In the genomic region with DNA sequence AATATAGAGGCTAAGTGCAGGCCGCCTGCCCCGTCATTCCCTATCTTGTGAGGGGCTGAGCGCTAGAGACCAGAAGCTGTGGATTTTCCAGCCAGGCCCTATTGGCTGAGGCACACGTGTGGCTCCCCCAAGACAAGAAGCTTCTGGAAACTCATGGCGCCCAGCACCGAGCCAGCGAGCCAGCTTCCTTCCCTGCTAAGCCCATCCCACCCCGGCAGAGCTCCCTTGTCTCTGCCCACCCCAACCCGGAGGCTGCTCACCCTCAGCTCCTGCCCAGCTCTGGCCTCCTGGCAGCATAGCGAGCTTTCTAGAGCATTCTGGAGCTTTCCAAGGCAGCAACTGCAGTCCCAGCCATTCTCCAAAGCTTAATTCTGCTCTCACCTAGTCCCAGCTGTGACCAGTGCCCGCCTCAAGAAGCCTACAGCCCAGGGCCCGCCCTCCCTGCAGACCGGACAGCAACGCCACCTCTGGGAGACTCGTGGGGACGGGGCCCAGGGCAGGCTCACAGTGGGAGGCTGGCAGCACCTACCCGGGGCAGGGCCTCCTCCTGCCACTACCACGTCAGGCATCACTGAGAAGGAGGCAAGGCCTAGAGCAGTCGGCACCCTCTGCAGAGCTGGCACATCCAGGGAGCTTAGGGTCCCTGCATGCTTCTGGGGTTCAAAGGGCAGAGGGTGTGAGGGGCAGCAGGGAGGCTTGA, we compare ENCODE assay signal across 24 cellular contexts.
"Had no signal": no experiment of that assay in that cellular context is flagged by ENCODE, and none has a peak within 500 bp of the region (broad histone marks: within the 10 kb centered on the region; RNA-seq: fewer than 3 reads in every experiment).

No MANE protein-coding gene starts in this region.

- DNase-seq: activated CD4-positive, alpha-beta T cell treated with anti-CD3 and anti-CD28 coated beads for 4 hours; activated CD4-positive, alpha-beta T cell treated with anti-CD3 and anti-CD28 coated beads, Interleukin-2, amount 50 U/mL, for 48 hours; activated CD4-positive, CD25-positive, alpha-beta regulatory T cell; activated effector memory CD4-positive, alpha-beta T cell treated with Interleukin-2 at 50 U/mL for 16 hours; activated naive CD4-positive, alpha-beta T cell treated with anti-CD3 and anti-CD28 coated beads for 36 hours; activated T-cell treated with anti-CD3 and anti-CD28 coated beads, Interleukin-2, amount 50 U/mL, for 72 hours; dermis blood vessel endothelial cell; effector CD8-positive, alpha-beta T cell; foreskin keratinocyte; immature natural killer cell; kidney glomerular epithelial cell; left ventricle myocardium inferior; stimulated activated CD4-positive, alpha-beta T cell treated with anti-CD3 and anti-CD28 coated beads, Interleukin-1b, Interleukin-23, amount 100 ng/mL, for 48 hours; T1000; tibial artery had no signal

- H3K9me3 Mint-ChIP-seq: activated naive CD4-positive, alpha-beta T cell treated with anti-CD3 and anti-CD28 coated beads for 36 hours; activated T-cell treated with anti-CD3 and anti-CD28 coated beads, Interleukin-2, amount 50 U/mL, for 72 hours; immature natural killer cell; memory B cell; nephron; stimulated activated naive CD8-positive, alpha-beta T cell treated with anti-CD3 and anti-CD28 coated beads, Interleukin-15, Interleukin-2, amounts not matched to agents 100 ng/mL and 50 ng/mL, for 24 hours; T-helper 1 cell treated with Interleukin-12 subunit alpha and Interleukin-12 subunit beta and Interleukin-4 antibody, amounts not matched to agents 30 μg/mL and 1 μg/mL, for 36 hours had no signal

- H3K36me3 ChIP-seq: cardiac muscle cell, left ventricle myocardium inferior, pancreas, right lobe of liver, tibial artery had no signal

- ATAC-seq: activated T-cell treated with anti-CD3 and anti-CD28 coated beads, Interleukin-2, amount 50 U/mL, for 72 hours; foreskin keratinocyte; right lobe of liver had no signal

- H3K36me3 Mint-ChIP-seq: immature natural killer cell, memory B cell had no signal

- H3K27me3 Mint-ChIP-seq: stimulated activated naive CD8-positive, alpha-beta T cell treated with anti-CD3 and anti-CD28 coated beads, Interleukin-15, Interleukin-2, amounts not matched to agents 100 ng/mL and 50 ng/mL, for 24 hours had no signal

- H3K79me2 ChIP-seq: hepatocyte had no signal

- H3K4me2 ChIP-seq: hepatocyte had no signal

- H3K4me1 Mint-ChIP-seq: immature natural killer cell, memory B cell had no signal

- H3K9me3 ChIP-seq: left ventricle myocardium inferior, pancreas, right lobe of liver, tibial artery had no signal

- H3K4me3 ChIP-seq: cardiac muscle cell, hepatocyte, left ventricle myocardium inferior, pancreas, right lobe of liver, skin epidermis, tibial artery had no signal

- H3K4me3 Mint-ChIP-seq: activated naive CD4-positive, alpha-beta T cell treated with anti-CD3 and anti-CD28 coated beads for 36 hours; activated T-cell treated with anti-CD3 and anti-CD28 coated beads, Interleukin-2, amount 50 U/mL, for 72 hours; immature natural killer cell; memory B cell; stimulated activated naive CD8-positive, alpha-beta T cell treated with anti-CD3 and anti-CD28 coated beads, Interleukin-15, Interleukin-2, amounts not matched to agents 100 ng/mL and 50 ng/mL, for 24 hours; T-helper 1 cell treated with Interleukin-12 subunit alpha and Interleukin-12 subunit beta and Interleukin-4 antibody, amounts not matched to agents 30 μg/mL and 1 μg/mL, for 36 hours had no signal

- H3K27ac Mint-ChIP-seq: activated naive CD4-positive, alpha-beta T cell treated with anti-CD3 and anti-CD28 coated beads for 36 hours; activated T-cell treated with anti-CD3 and anti-CD28 coated beads, Interleukin-2, amount 50 U/mL, for 72 hours; immature natural killer cell; memory B cell; stimulated activated naive CD8-positive, alpha-beta T cell treated with anti-CD3 and anti-CD28 coated beads, Interleukin-15, Interleukin-2, amounts not matched to agents 100 ng/mL and 50 ng/mL, for 24 hours; T-helper 1 cell treated with Interleukin-12 subunit alpha and Interleukin-12 subunit beta and Interleukin-4 antibody, amounts not matched to agents 30 μg/mL and 1 μg/mL, for 36 hours had no signal

- H3K27me3 ChIP-seq: cardiac muscle cell, pancreas, right lobe of liver had no signal

- H3K4me1 ChIP-seq: right lobe of liver had no signal

- H2AFZ ChIP-seq: hepatocyte had no signal

- H3K27ac ChIP-seq: cardiac muscle cell, foreskin keratinocyte, hepatocyte, left ventricle myocardium inferior, pancreas, right lobe of liver, skin epidermis, tibial artery had no signal
